Comparison of ENCODE assay signal across 8 cellular contexts in genomic region chr1:21963477-21964217, GRCh38. TPM values are rescaled to one million over a fixed set of nuclear protein-coding genes. Genes with fewer than 3 reads are reported as not detected.
DNase-seq lines count a peak whose midpoint lies in the region; ATAC-seq and TF ChIP-seq lines count a peak whose summit lies in the region.

No MANE protein-coding gene starts in this region.

- H2BK120ac ChIP-seq in mesenchymal stem cell (ENCODE audit: low read depth, low read length), result no peak overlapping the region

- H2BK5ac ChIP-seq in mesenchymal stem cell (ENCODE audit: low read depth, low read length, poor library complexity, severe bottlenecking), result no peak overlapping the region

- H2BK15ac ChIP-seq in mesenchymal stem cell (ENCODE audit: low read depth, poor library complexity, severe bottlenecking), result no peak overlapping the region

- DNase-seq in CD4-positive, alpha-beta T cell, result peak; percentile 70 to 88 (median 81)
- DNase-seq in HAP-1 (ENCODE audit: low spot score in 2 of 2) (peak; percentile 31 to 87), NCI-H526 treated with DMSO at 0.1 percent for 48 hours (lab: John Stamatoyannopoulos, UW) (peak; percentile 18), mesenchymal stem cell (peak; percentile 68)
- peak; percentile 90 for DNase-seq in activated CD4-positive, alpha-beta memory T cell treated with anti-CD3 and anti-CD28 coated beads for 36 hours
- DNase-seq in effector CD4-positive, alpha-beta T cell, result peak; percentile 76
- DNase-seq in stimulated activated CD8-positive, alpha-beta memory T cell treated with anti-CD3 and anti-CD28 coated beads, Interleukin-2, amount 100 ng/mL, for 1 hour (ENCODE audit: low read depth in 2 of 2), result peak; percentile 60 to 64

- no peak overlapping the region for H3K4me3 ChIP-seq in HAP-1
- no peak overlapping the region for H3K4me3 ChIP-seq in mesenchymal stem cell (ENCODE audit: insufficient read depth in 1 of 2, low read depth in 1 of 2, low read length in 2 of 2)

- 48% methylated on average over 11 of the region's 11 CpGs for WGBS in mesenchymal stem cell

- H3K4me1 Mint-ChIP-seq in CD4-positive, alpha-beta T cell (ENCODE audit: low read depth), result peaks cover 21% of the 10 kb centered on the region
- H3K4me1 Mint-ChIP-seq in activated CD4-positive, alpha-beta memory T cell treated with anti-CD3 and anti-CD28 coated beads for 36 hours (ENCODE audit: low read depth), result peaks cover 2% of the 10 kb centered on the region

- no peaks in the 10 kb centered on the region; the same call in 1 of the 2 replicates for H3K4me1 ChIP-seq in HAP-1
- peaks cover 8% of the 10 kb centered on the region for H3K4me1 ChIP-seq in mesenchymal stem cell (ENCODE audit: control insufficient read depth, insufficient read depth, low read depth, low read length)

- no peak overlapping the region for H3K23ac ChIP-seq in mesenchymal stem cell (ENCODE audit: low read length in 2 of 2)

- peak overlapping the region; percentile 25 for H3K27ac Mint-ChIP-seq in CD4-positive, alpha-beta T cell
- H3K27ac Mint-ChIP-seq in activated CD4-positive, alpha-beta memory T cell treated with anti-CD3 and anti-CD28 coated beads for 36 hours, result peak overlapping the region; percentile 18

- H3K27ac ChIP-seq in CD4-positive, alpha-beta T cell (ENCODE audit: low read depth, low read length), result no peak overlapping the region
- H3K27ac ChIP-seq in mesenchymal stem cell (ENCODE audit: low read length, poor library complexity, severe bottlenecking), result no peak overlapping the region

- no peak overlapping the region for H4K91ac ChIP-seq in mesenchymal stem cell (ENCODE audit: low read length)

- no peaks in the 10 kb centered on the region for H3K9me3 Mint-ChIP-seq in CD4-positive, alpha-beta T cell
- no peaks in the 10 kb centered on the region for H3K9me3 Mint-ChIP-seq in activated CD4-positive, alpha-beta memory T cell treated with anti-CD3 and anti-CD28 coated beads for 36 hours

- H3K27me3 ChIP-seq in CD4-positive, alpha-beta T cell (ENCODE audit: control insufficient read depth, insufficient read depth, low read length), result no peaks in the 10 kb centered on the region
- H3K27me3 ChIP-seq in HAP-1 (ENCODE audit: low read depth) (no peaks in the 10 kb centered on the region), mesenchymal stem cell (ENCODE audit: control insufficient read depth in 1 of 2, insufficient read depth in 1 of 2, low read length in 2 of 2) (no peaks in the 10 kb centered on the region)

- no peak overlapping the region for H2AFZ ChIP-seq in mesenchymal stem cell (ENCODE audit: low read depth, low read length)

- in situ Hi-C loops in HAP-1 (cut with MboI; ENCODE audit: low sequenced_read_pairs), result no loop called here

- no peaks in the 10 kb centered on the region for H3K79me1 ChIP-seq in mesenchymal stem cell (replicated peaks; ENCODE audit: low read length, poor library complexity, severe bottlenecking)

- peak; percentile 98 for ATAC-seq in CD4-positive, alpha-beta T cell (ENCODE audit: poor library complexity)
- ATAC-seq in HG03139 (IDR thresholded peaks at IDR 0.05; ENCODE audit: unreplicated experiment), result no peak

- H4K8ac ChIP-seq in mesenchymal stem cell (ENCODE audit: low read length), result peak overlapping the region; percentile 12

- TF ChIP-seq CTCF in CD4-positive, alpha-beta T cell (IDR thresholded peaks at IDR 0.05), result peak; percentile 96

- H3K9ac ChIP-seq in mesenchymal stem cell (ENCODE audit: low read length), result no peak overlapping the region

- CTCF ChIA-PET in CD4-positive, alpha-beta T cell (lab: Charles Lee), result interaction anchor here (0.6 kb wide), 1 partner anchor 1312 kb away, joined by 3 read pairs; no protein-coding TSS in a partner anchor
- CTCF ChIA-PET in activated CD4-positive, alpha-beta memory T cell treated with anti-CD3 and anti-CD28 coated beads for 36 hours (lab: Charles Lee), result interaction anchor here (0.6 to 2.1 kb wide), 10 partner anchors 12 to 1344 kb away, joined by 3 to 6 read pairs (median 4); no protein-coding TSS in a partner anchor

- no peaks in the 10 kb centered on the region for H3K36me3 Mint-ChIP-seq in CD4-positive, alpha-beta T cell (ENCODE audit: low read depth)
- H3K36me3 Mint-ChIP-seq in activated CD4-positive, alpha-beta memory T cell treated with anti-CD3 and anti-CD28 coated beads for 36 hours, result no peaks in the 10 kb centered on the region

- H3K27me3 Mint-ChIP-seq in CD4-positive, alpha-beta T cell, result peaks cover 2% of the 10 kb centered on the region
- H3K27me3 Mint-ChIP-seq in activated CD4-positive, alpha-beta memory T cell treated with anti-CD3 and anti-CD28 coated beads for 36 hours, result peaks cover 1% of the 10 kb centered on the region

- POLR2A ChIA-PET in CD4-positive, alpha-beta T cell (lab: Charles Lee), result interaction anchor here (1.3 kb wide), 1 partner anchor 76 kb away, joined by 3 read pairs; no protein-coding TSS in a partner anchor
- POLR2A ChIA-PET in activated CD4-positive, alpha-beta memory T cell treated with anti-CD3 and anti-CD28 coated beads for 36 hours (lab: Charles Lee), result no interaction called here

- no peak overlapping the region for H3K4me3 Mint-ChIP-seq in CD4-positive, alpha-beta T cell
- H3K4me3 Mint-ChIP-seq in activated CD4-positive, alpha-beta memory T cell treated with anti-CD3 and anti-CD28 coated beads for 36 hours, result no peak overlapping the region

- H3K18ac ChIP-seq in mesenchymal stem cell (ENCODE audit: low read depth in 1 of 2, low read length in 2 of 2), result no peak overlapping the region

- no peak overlapping the region for H3K14ac ChIP-seq in mesenchymal stem cell (ENCODE audit: low read length in 2 of 2)

- intact Hi-C loops in CD4-positive, alpha-beta T cell (cut with DNase I, micrococcal nuclease), result loop anchor here (1.0 to 10.0 kb wide), 7 partner anchors 59 to 455 kb away; partner anchors contain the start of gene USP48 (in 1 of the 2)
- intact Hi-C loops in activated CD4-positive, alpha-beta memory T cell treated with anti-CD3 and anti-CD28 coated beads for 36 hours (cut with micrococcal nuclease), result loop anchor here (5.0 kb wide), 1 partner anchor 306 kb away; no protein-coding TSS in a partner anchor

- H2AK5ac ChIP-seq in mesenchymal stem cell (ENCODE audit: low read length, severe bottlenecking), result peak overlapping the region; percentile 43

- H2BK12ac ChIP-seq in mesenchymal stem cell (ENCODE audit: low read length in 2 of 2), result peak overlapping the region in 1 of 2 experiments; percentile 11

- H3K9me3 ChIP-seq in CD4-positive, alpha-beta T cell (ENCODE audit: control insufficient read depth, low read length), result no peaks in the 10 kb centered on the region
- no peaks in the 10 kb centered on the region for H3K9me3 ChIP-seq in HAP-1
- no peaks in the 10 kb centered on the region for H3K9me3 ChIP-seq in mesenchymal stem cell (ENCODE audit: control insufficient read depth, low read length)

- H3K4me2 ChIP-seq in mesenchymal stem cell (ENCODE audit: low read length, poor library complexity, severe bottlenecking), result no peak overlapping the region

- no peak overlapping the region for H3K4ac ChIP-seq in mesenchymal stem cell (ENCODE audit: low read depth in 1 of 2, low read length in 2 of 2)

- no peaks in the 10 kb centered on the region for H3K36me3 ChIP-seq in HAP-1 (replicated peaks)
- no peaks in the 10 kb centered on the region for H3K36me3 ChIP-seq in mesenchymal stem cell (ENCODE audit: control insufficient read depth in 1 of 2, insufficient read depth in 2 of 2, low read depth in 1 of 2, low read length in 2 of 2)

RNA-seq across cellular contexts. Expression of gene CELA3B, which starts 13.2 kb away (rescaled TPM):
- not detected for total RNA-seq in CD4-positive, alpha-beta T cell
- not detected for total RNA-seq in activated CD4-positive, alpha-beta memory T cell treated with anti-CD3 and anti-CD28 coated beads for 36 hours
- not detected for polyA plus RNA-seq in mesenchymal stem cell (2013, experiment 1 of 2)
- polyA plus RNA-seq in mesenchymal stem cell (2013, experiment 2 of 2), result not detected

RNA-seq across cellular contexts. Expression of gene HSPG2, which starts 26.5 kb away (rescaled TPM):
- 10 to 100 TPM; 10.8 to 11.0 TPM for total RNA-seq in CD4-positive, alpha-beta T cell
- 1 to 10 TPM; 2.8 to 3.7 TPM for total RNA-seq in activated CD4-positive, alpha-beta memory T cell treated with anti-CD3 and anti-CD28 coated beads for 36 hours
- 26.3 TPM for polyA plus RNA-seq in mesenchymal stem cell (2013, experiment 1 of 2)
- 21.0 TPM for polyA plus RNA-seq in mesenchymal stem cell (2013, experiment 2 of 2)

RNA-seq across cellular contexts. Expression of gene CELA3A, which starts 37.8 kb away (rescaled TPM):
- total RNA-seq in CD4-positive, alpha-beta T cell, result not detected
- not detected for total RNA-seq in activated CD4-positive, alpha-beta memory T cell treated with anti-CD3 and anti-CD28 coated beads for 36 hours
- not detected for polyA plus RNA-seq in mesenchymal stem cell (2013, experiment 1 of 2)
- not detected for polyA plus RNA-seq in mesenchymal stem cell (2013, experiment 2 of 2)

Comparison
In these comparisons a context has a peak if more than half of its experiments do, and no peak if none do; other contexts are left out.
1. DNase-seq: peak in every context shown above with its lines; median percentile 90 in activated CD4-positive, alpha-beta memory T cell treated with anti-CD3 and anti-CD28 coated beads for 36 hours; 81 in CD4-positive, alpha-beta T cell; 76 in effector CD4-positive, alpha-beta T cell; 68 in mesenchymal stem cell; 62 in stimulated activated CD8-positive, alpha-beta memory T cell treated with anti-CD3 and anti-CD28 coated beads, Interleukin-2, amount 100 ng/mL, for 1 hour; 59 in HAP-1; 18 in NCI-H526 treated with DMSO at 0.1 percent for 48 hours.